ENCODE assay signal across 28 cellular contexts in the genomic region with DNA sequence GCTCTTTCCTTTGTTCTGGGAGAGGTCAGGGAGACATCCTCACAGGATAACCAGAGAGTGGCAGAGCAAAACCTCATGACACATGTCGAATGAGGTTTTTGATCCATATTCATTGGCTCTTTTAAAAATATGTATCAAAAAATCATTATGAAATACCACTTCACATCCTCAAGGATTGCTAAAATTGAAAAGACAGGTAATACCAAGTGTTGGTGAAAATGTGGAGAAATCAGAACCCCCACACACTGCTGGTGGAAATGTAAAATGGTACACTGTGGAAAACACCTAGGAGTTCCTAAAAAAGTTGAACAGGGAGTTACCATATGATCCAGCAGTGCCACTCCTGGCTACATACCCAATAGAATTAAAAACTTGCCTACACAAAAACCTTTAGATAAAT.
"Had no signal": no experiment of that assay in that cellular context is flagged by ENCODE, and none has a peak within 500 bp of the region (broad histone marks: within the 10 kb centered on the region; RNA-seq: fewer than 3 reads in every experiment).

No MANE protein-coding gene starts in this region.

- H3K27me3 ChIP-seq: stomach, suprapubic skin, testis, thyroid gland, tibial artery, tibial nerve, transverse colon, upper lobe of left lung, uterus, vagina had no signal

- H3K27ac Mint-ChIP-seq: stimulated activated effector memory CD8-positive, alpha-beta T cell treated with anti-CD3 and anti-CD28 coated beads, Interleukin-12 subunit alpha, Interleukin-12 subunit beta, amount 100 ng/mL, for 72 hours; stimulated activated memory B cell treated with anti-CD40 and anti-IgM and Interleukin-4, amounts not matched to agents 10 μg/mL and 1 μg/mL and 100 μg/mL, for 72 hours; stimulated activated naive B cell treated with anti-CD40 and anti-IgM and Interleukin-4, amounts not matched to agents 10 μg/mL and 1 μg/mL and 100 μg/mL, for 72 hours; stimulated activated naive CD8-positive, alpha-beta T cell treated with anti-CD3 and anti-CD28 coated beads, Interleukin-15, amount 100 ng/mL, for 72 hours; stimulated activated naive CD8-positive, alpha-beta T cell treated with anti-CD3 and anti-CD28 coated beads, Interleukin-15, Interleukin-2, amounts not matched to agents 100 ng/mL and 50 ng/mL, for 24 hours; type B pancreatic cell had no signal

- H3K9me3 ChIP-seq: stomach, suprapubic skin, testis, thoracic aorta, thyroid gland, tibial artery, transverse colon, upper lobe of left lung, upper lobe of right lung, uterus, vagina had no signal

- H3K9me3 Mint-ChIP-seq: stimulated activated effector memory CD8-positive, alpha-beta T cell treated with anti-CD3 and anti-CD28 coated beads, Interleukin-12 subunit alpha, Interleukin-12 subunit beta, amount 100 ng/mL, for 72 hours; stimulated activated naive CD8-positive, alpha-beta T cell treated with anti-CD3 and anti-CD28 coated beads, Interleukin-15, Interleukin-2, amounts not matched to agents 100 ng/mL and 50 ng/mL, for 24 hours had no signal

- H3K36me3 Mint-ChIP-seq: stimulated activated effector memory CD8-positive, alpha-beta T cell treated with anti-CD3 and anti-CD28 coated beads, Interleukin-12 subunit alpha, Interleukin-12 subunit beta, amount 100 ng/mL, for 72 hours; stimulated activated memory B cell treated with anti-CD40 and anti-IgM and Interleukin-4, amounts not matched to agents 10 μg/mL and 1 μg/mL and 100 μg/mL, for 72 hours; stimulated activated naive B cell treated with anti-CD40 and anti-IgM and Interleukin-4, amounts not matched to agents 10 μg/mL and 1 μg/mL and 100 μg/mL, for 72 hours; type B pancreatic cell had no signal

- H3K36me3 ChIP-seq: stomach, suprapubic skin, thoracic aorta, thyroid gland, tibial artery, tibial nerve, transverse colon, upper lobe of left lung, upper lobe of right lung, uterus, vagina had no signal

- ATAC-seq: stimulated activated effector memory CD8-positive, alpha-beta T cell treated with anti-CD3 and anti-CD28 coated beads, Interleukin-12 subunit alpha, Interleukin-12 subunit beta, amount 100 ng/mL, for 72 hours; stimulated activated memory B cell treated with anti-CD40 and anti-IgM and Interleukin-4, amounts not matched to agents 10 μg/mL and 1 μg/mL and 100 μg/mL, for 72 hours; stimulated activated naive B cell treated with anti-CD40 and anti-IgM and Interleukin-4, amounts not matched to agents 10 μg/mL and 1 μg/mL and 100 μg/mL, for 72 hours; stimulated activated naive CD8-positive, alpha-beta T cell treated with anti-CD3 and anti-CD28 coated beads, Interleukin-15, amount 100 ng/mL, for 72 hours; stimulated activated naive CD8-positive, alpha-beta T cell treated with anti-CD3 and anti-CD28 coated beads, Interleukin-15, Interleukin-2, amounts not matched to agents 100 U/mL and 50 U/mL, for 24 hours; upper lobe of right lung had no signal

- H3K4me3 Mint-ChIP-seq: stimulated activated effector memory CD8-positive, alpha-beta T cell treated with anti-CD3 and anti-CD28 coated beads, Interleukin-12 subunit alpha, Interleukin-12 subunit beta, amount 100 ng/mL, for 72 hours; stimulated activated memory B cell treated with anti-CD40 and anti-IgM and Interleukin-4, amounts not matched to agents 10 μg/mL and 1 μg/mL and 100 μg/mL, for 72 hours; stimulated activated naive B cell treated with anti-CD40 and anti-IgM and Interleukin-4, amounts not matched to agents 10 μg/mL and 1 μg/mL and 100 μg/mL, for 72 hours; stimulated activated naive CD8-positive, alpha-beta T cell treated with anti-CD3 and anti-CD28 coated beads, Interleukin-15, amount 100 ng/mL, for 72 hours; stimulated activated naive CD8-positive, alpha-beta T cell treated with anti-CD3 and anti-CD28 coated beads, Interleukin-15, Interleukin-2, amounts not matched to agents 100 ng/mL and 50 ng/mL, for 24 hours; type B pancreatic cell had no signal

- H3K4me1 Mint-ChIP-seq: stimulated activated effector memory CD8-positive, alpha-beta T cell treated with anti-CD3 and anti-CD28 coated beads, Interleukin-12 subunit alpha, Interleukin-12 subunit beta, amount 100 ng/mL, for 72 hours; stimulated activated memory B cell treated with anti-CD40 and anti-IgM and Interleukin-4, amounts not matched to agents 10 μg/mL and 1 μg/mL and 100 μg/mL, for 72 hours; stimulated activated naive CD8-positive, alpha-beta T cell treated with anti-CD3 and anti-CD28 coated beads, Interleukin-15, amount 100 ng/mL, for 72 hours had no signal

- H3K27me3 Mint-ChIP-seq: stimulated activated naive CD8-positive, alpha-beta T cell treated with anti-CD3 and anti-CD28 coated beads, Interleukin-15, amount 100 ng/mL, for 72 hours had no signal

- H3K4me1 ChIP-seq: stomach, suprapubic skin, testis, thyroid gland, tibial artery, tibial nerve, transverse colon, upper lobe of left lung, upper lobe of right lung, uterus, vagina had no signal

- DNase-seq: stimulated activated CD4-positive, alpha-beta T cell treated with anti-CD3 and anti-CD28 coated beads, Interleukin-2, amount 100 ng/mL, for 48 hours; stimulated activated CD4-positive, alpha-beta T cell treated with anti-CD3 and anti-CD28 coated beads, Interleukin-4, amount 100 ng/mL, for 1 hour; stimulated activated CD4-positive, alpha-beta T cell treated with anti-CD3 and anti-CD28 coated beads, Interleukin-4, amount 100 ng/mL, for 24 hours; stimulated activated CD4-positive, alpha-beta T cell treated with anti-CD3 and anti-CD28 coated beads, Interleukin-4, amount 100 ng/mL, for 4 hours; stimulated activated CD8-positive, alpha-beta memory T cell treated with anti-CD3 and anti-CD28 coated beads, Interleukin-4, amount 100 ng/mL, for 48 hours; stimulated activated naive B cell treated with anti-CD40 and anti-IgM and Interleukin-4, amounts not matched to agents 10 μg/mL and 1 μg/mL and 100 μg/mL, for 72 hours; stimulated activated naive CD4-positive, alpha-beta T cell; stimulated activated naive CD4-positive, alpha-beta T cell treated with Interleukin-2 at 50 U/mL for 16 hours; stimulated activated naive CD8-positive, alpha-beta T cell treated with anti-CD3 and anti-CD28 coated beads, Interleukin-15, amount 100 ng/mL, for 72 hours; stimulated activated naive CD8-positive, alpha-beta T cell treated with anti-CD3 and anti-CD28 coated beads, Interleukin-15, Interleukin-2, amounts not matched to agents 100 U/mL and 50 U/mL, for 24 hours; stomach; substantia nigra; testis; thyroid gland; tibial artery; transverse colon; trophoblast cell; upper lobe of left lung; upper lobe of right lung; uterus had no signal

- H3K4me3 ChIP-seq: stomach, suprapubic skin, testis, thoracic aorta, thyroid gland, tibial artery, tibial nerve, transverse colon, upper lobe of left lung, upper lobe of right lung, uterus, vagina had no signal

- H3K27ac ChIP-seq: stomach, suprapubic skin, testis, thoracic aorta, thyroid gland, tibial artery, tibial nerve, transverse colon, upper lobe of left lung, upper lobe of right lung, uterus, vagina had no signal
